8 cellular contexts compared by ENCODE assay signal in the genomic region with DNA sequence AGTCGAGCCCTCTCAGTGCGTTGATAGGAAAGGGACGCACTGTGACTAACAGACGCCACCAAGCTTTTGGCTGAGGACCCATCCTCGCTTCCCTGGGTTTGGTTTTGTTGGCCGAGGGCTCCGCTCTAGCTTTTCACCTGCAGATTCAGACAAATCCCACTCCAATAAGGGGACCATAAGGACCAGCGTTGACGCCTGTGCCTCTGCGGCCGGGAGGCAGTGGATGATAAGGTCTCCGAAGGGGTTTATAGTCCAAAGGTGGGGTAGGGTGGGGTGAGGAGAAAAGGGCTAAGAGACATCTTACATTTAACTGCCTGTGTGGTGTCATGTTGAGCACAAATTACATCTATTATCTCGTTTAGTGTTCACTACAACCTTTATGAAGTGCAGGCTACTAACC. TPM values are rescaled to one million over a fixed set of nuclear protein-coding genes. Genes with fewer than 3 reads are reported as not detected.
DNase-seq lines count a peak whose midpoint lies in the region; ATAC-seq and TF ChIP-seq lines count a peak whose summit lies in the region.

No MANE protein-coding gene starts in this region.

- H3K27ac ChIP-seq in ascending aorta: peak overlapping the region; percentile 68 to 69
- peak overlapping the region; percentile 66 to 83 (median 82) for H3K27ac ChIP-seq in right lobe of liver
- H3K27ac ChIP-seq in tibial artery: peak overlapping the region; percentile 84 to 89

- intact Hi-C loops in ascending aorta (cut with DNase I) (loop anchor here (2.0 kb wide), 1 partner anchor 77 kb away; the partner anchor contains the start of gene PGD), right lobe of liver (cut with DNase I) (no loop called here), tibial artery (cut with DNase I; ENCODE audit: low total_unique reads) (no loop called here)

- no peaks in the 10 kb centered on the region for H3K9me3 ChIP-seq in ascending aorta
- no peaks in the 10 kb centered on the region for H3K9me3 ChIP-seq in right lobe of liver
- no peaks in the 10 kb centered on the region for H3K9me3 ChIP-seq in tibial artery

- DNase-seq in activated T-cell treated with anti-CD3 and anti-CD28 coated beads, Interleukin-2, amount 50 U/mL, for 72 hours: no peak
- no peak for DNase-seq in activated T-cell treated with anti-CD3 and anti-CD28 coated beads, Interleukin-2, amount 50 U/mL, for 1 hour
- DNase-seq in ascending aorta (ENCODE audit: low spot score in 2 of 2): no peak
- no peak for DNase-seq in right lobe of liver
- DNase-seq in tibial artery: no peak
- no peak for DNase-seq in HCEC 1CT
- DNase-seq in ecto neural progenitor cell (ENCODE audit: low spot score): no peak
- no peak for DNase-seq in NCI-H128 (lab: John Stamatoyannopoulos, UW; ENCODE audit: unreplicated experiment)

- H3K27me3 ChIP-seq in ascending aorta: no peaks in the 10 kb centered on the region
- no peaks in the 10 kb centered on the region for H3K27me3 ChIP-seq in right lobe of liver
- H3K27me3 ChIP-seq in tibial artery: no peaks in the 10 kb centered on the region

- peaks cover 60% of the 10 kb centered on the region for H3K4me1 Mint-ChIP-seq in activated T-cell treated with anti-CD3 and anti-CD28 coated beads, Interleukin-2, amount 50 U/mL, for 72 hours (ENCODE audit: low read depth)

- H3K9me3 Mint-ChIP-seq in activated T-cell treated with anti-CD3 and anti-CD28 coated beads, Interleukin-2, amount 50 U/mL, for 72 hours: no peaks in the 10 kb centered on the region

- no peaks in the 10 kb centered on the region for H3K27me3 Mint-ChIP-seq in activated T-cell treated with anti-CD3 and anti-CD28 coated beads, Interleukin-2, amount 50 U/mL, for 72 hours (ENCODE audit: low read depth)

- H3K4me1 ChIP-seq in ascending aorta: peaks cover 11 to 22% of the 10 kb centered on the region in 2 donors
- peaks cover 0 to 50% (median 11%) of the 10 kb centered on the region in 4 donors for H3K4me1 ChIP-seq in right lobe of liver
- peaks cover 0 to 37% (median 25%) of the 10 kb centered on the region in 4 donors for H3K4me1 ChIP-seq in tibial artery

- H3K27ac Mint-ChIP-seq in activated T-cell treated with anti-CD3 and anti-CD28 coated beads, Interleukin-2, amount 50 U/mL, for 72 hours: peak overlapping the region; percentile 94

- WGBS in right lobe of liver (ENCODE audit: insufficient coverage, low coverage, low lambda C conversion rate, missing lambda C conversion rate): 15% methylated on average over 6 of the region's 13 CpGs

- H3K4me3 ChIP-seq in ascending aorta (peak overlapping the region; percentile 75 to 87), right lobe of liver (peak overlapping the region; percentile 82 to 97 (median 86)), tibial artery (peak overlapping the region; percentile 88 to 98)

- H3K36me3 Mint-ChIP-seq in activated T-cell treated with anti-CD3 and anti-CD28 coated beads, Interleukin-2, amount 50 U/mL, for 72 hours (ENCODE audit: insufficient read depth in 2 of 2): peaks cover 3 to 6% of the 10 kb centered on the region in 2 donors

- H3K4me3 Mint-ChIP-seq in activated T-cell treated with anti-CD3 and anti-CD28 coated beads, Interleukin-2, amount 50 U/mL, for 72 hours: peak overlapping the region; percentile 94 to 95

- H3K36me3 ChIP-seq in ascending aorta: no peaks in the 10 kb centered on the region
- H3K36me3 ChIP-seq in right lobe of liver: no peaks in the 10 kb centered on the region
- H3K36me3 ChIP-seq in tibial artery: no peaks in the 10 kb centered on the region

- TF ChIP-seq POLR2A in right lobe of liver (IDR thresholded peaks at IDR 0.05): no peak

- TF ChIP-seq CTCF in ascending aorta (IDR thresholded peaks at IDR 0.05) (no peak), right lobe of liver (IDR thresholded peaks at IDR 0.05) (no peak), tibial artery (IDR thresholded peaks at IDR 0.05) (no peak)

- ATAC-seq in activated T-cell treated with anti-CD3 and anti-CD28 coated beads, Interleukin-2, amount 50 U/mL, for 72 hours (replicated peaks in 1 of 2): peak in 1 of 2 donors; percentile 1
- no peak for ATAC-seq in right lobe of liver

RNA-seq across cellular contexts. Expression of gene PEX14, which starts 0.8 kb away (rescaled TPM):
- total RNA-seq in activated T-cell treated with anti-CD3 and anti-CD28 coated beads, Interleukin-2, amount 50 U/mL, for 72 hours: 10 to 100 TPM; 25.7 to 30.2 TPM
- total RNA-seq in ascending aorta (10.6 TPM), right lobe of liver (10 to 100 TPM; 10.5 to 26.5 (median 16.5) TPM)

RNA-seq across cellular contexts. Expression of gene DFFA, which starts 3.2 kb away (rescaled TPM):
- total RNA-seq in activated T-cell treated with anti-CD3 and anti-CD28 coated beads, Interleukin-2, amount 50 U/mL, for 72 hours: 10 to 100 TPM; 26.4 to 27.1 TPM
- total RNA-seq in ascending aorta: 11.8 TPM
- 10 to 100 TPM; 14.1 to 24.8 (median 16.9) TPM for total RNA-seq in right lobe of liver

RNA-seq across cellular contexts. Expression of gene CORT, which starts 25.7 kb away (rescaled TPM):
- under 1 TPM in 1 of 2 donors, not detected in 1; 0.69 TPM for total RNA-seq in activated T-cell treated with anti-CD3 and anti-CD28 coated beads, Interleukin-2, amount 50 U/mL, for 72 hours
- not detected for total RNA-seq in ascending aorta
- under 1 TPM in 1 of 6 experiments, not detected in 5; 0.17 TPM for total RNA-seq in right lobe of liver

RNA-seq across cellular contexts. Expression of gene CENPS, which starts 45.3 kb away (rescaled TPM):
- total RNA-seq in activated T-cell treated with anti-CD3 and anti-CD28 coated beads, Interleukin-2, amount 50 U/mL, for 72 hours: 10 to 100 TPM; 15.7 to 16.8 TPM
- total RNA-seq in ascending aorta: not detected
- 1 to 10 TPM; 1.8 to 9.3 (median 5.7) TPM for total RNA-seq in right lobe of liver
